Comparison of ENCODE assay signal across 22 cellular contexts in the genomic region with DNA sequence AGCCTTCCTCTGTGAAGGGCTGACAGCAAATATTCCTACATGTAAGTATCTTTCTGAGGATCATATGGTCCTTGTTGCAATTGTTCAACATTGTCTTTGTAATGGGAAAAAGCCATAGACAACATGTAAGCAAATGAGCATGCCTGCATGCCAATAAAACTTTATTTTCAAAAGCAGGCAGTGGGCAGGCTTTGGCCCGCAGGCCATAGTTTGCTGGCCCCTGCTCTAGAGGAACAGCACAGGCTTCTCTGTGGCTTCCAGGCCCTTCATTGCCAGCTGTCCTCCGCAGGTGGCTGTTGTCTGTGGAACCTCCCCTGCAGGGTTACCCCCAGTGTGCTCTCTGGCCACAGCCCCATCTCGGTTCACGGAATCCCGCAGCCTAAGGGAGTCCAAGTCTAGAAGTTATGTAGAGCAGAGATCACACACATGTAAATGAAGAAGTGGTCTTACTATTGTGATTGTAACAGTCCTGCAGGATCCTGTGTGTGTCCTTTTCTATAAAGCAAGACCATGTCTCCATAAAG. TPM values are rescaled to one million over a fixed set of nuclear protein-coding genes. Genes with fewer than 3 reads are reported as not detected.
A peak's percentile ranks its signal among the peaks of the same experiment; 100 is the strongest.
DNase-seq lines count a peak whose midpoint lies in the region; ATAC-seq, FAIRE-seq and TF ChIP-seq lines count a peak whose summit lies in the region.
"Had no signal": no experiment of that assay in that cellular context is flagged by ENCODE, and none has a peak within 500 bp of the region (broad histone marks: within the 10 kb centered on the region; RNA-seq: fewer than 3 reads in every experiment).

No MANE protein-coding gene starts in this region.

- no peak overlapping the region for H3K9ac ChIP-seq in K562 (ENCODE audit: insufficient read depth in 1 of 2, low read depth in 2 of 2, low read length in 2 of 2)
- H3K9ac ChIP-seq: GM23248 had no signal

- H3K36me3 ChIP-seq in GM23338 (ENCODE audit: insufficient read depth) (no peaks in the 10 kb centered on the region), H7 (replicated peaks; ENCODE audit: control insufficient read depth, insufficient read depth, low read length) (no peaks in the 10 kb centered on the region), K562 (ENCODE audit: control insufficient read depth, insufficient read depth, low read length) (no peaks in the 10 kb centered on the region), spleen (no peaks in the 10 kb centered on the region)
- H3K36me3 ChIP-seq: HAP-1 had no signal

- H3K27ac Mint-ChIP-seq in GM23338 = no peak overlapping the region
- H3K27ac Mint-ChIP-seq: CD4-positive, alpha-beta memory T cell had no signal

- H3K4me2 ChIP-seq in GM23338 (no peak overlapping the region), K562 (ENCODE audit: insufficient read depth, low read length) (no peak overlapping the region)

- H2AFZ ChIP-seq in GM23338 (no peak overlapping the region), K562 (ENCODE audit: low read depth, low read length) (no peak overlapping the region)
- H2AFZ ChIP-seq: GM23248 had no signal

- H3K4me3 ChIP-seq in GM23338 (no peak overlapping the region), H7 (ENCODE audit: insufficient read depth, low read depth, low read length) (no peak overlapping the region), K562 (no peak overlapping the region), spleen (no peak overlapping the region), coronary artery (no peak overlapping the region)
- H3K4me3 ChIP-seq: GM23248, HAP-1 had no signal

- WGBS in K562 (ENCODE audit: insufficient coverage, low coverage, missing lambda C conversion rate) = 4% methylated on average over 5 of the region's 5 CpGs
- WGBS in spleen, 5 donors = 89 to 100% (median 94%) methylated on average over 5 of the region's 5 CpGs

- in situ Hi-C loops in K562 (cut with MboI) = no loop called here

- H3K27me3 ChIP-seq in GM23338 (ENCODE audit: insufficient read depth) (no peaks in the 10 kb centered on the region), H7 (ENCODE audit: control insufficient read depth, insufficient read depth, low read length) (peaks cover 2% of the 10 kb centered on the region; the same call in 1 of the 2 replicates), K562 (ENCODE audit: control insufficient read depth in 2 of 2, insufficient read depth in 2 of 2, low read length in 2 of 2) (peaks cover 38 to 63% of the 10 kb centered on the region in 2 experiments), spleen (replicated peaks in 1 of 7) (peaks cover 0 to 20% (median 0%) of the 10 kb centered on the region in 7 donors)

- peak; percentile 37 for ATAC-seq in GM23338
- ATAC-seq in K562 = no peak
- ATAC-seq in HG02798 (IDR thresholded peaks at IDR 0.05; ENCODE audit: poor library complexity, unreplicated experiment) = no peak

- H3K79me2 ChIP-seq in GM23338 (replicated peaks; ENCODE audit: insufficient read depth) = no peaks in the 10 kb centered on the region
- no peaks in the 10 kb centered on the region for H3K79me2 ChIP-seq in K562 (ENCODE audit: control insufficient read depth, insufficient read depth, low read length)

- no peaks in the 10 kb centered on the region for H4K20me1 ChIP-seq in GM23338 (replicated peaks; ENCODE audit: insufficient read depth)
- peaks cover 18% of the 10 kb centered on the region for H4K20me1 ChIP-seq in K562 (replicated peaks; ENCODE audit: control insufficient read depth, insufficient read depth, low read length)

- H3K27ac ChIP-seq in GM23338 (ENCODE audit: low read depth) (no peak overlapping the region), K562 (ENCODE audit: extremely low read depth, low read depth, low read length) (no peak overlapping the region), spleen (no peak overlapping the region), coronary artery (no peak overlapping the region)
- H3K27ac ChIP-seq: GM23248 had no signal

- no peak for DNase-seq in GM23338 (ENCODE audit: low spot score)
- peak; percentile 62 for DNase-seq in H7
- no peak for DNase-seq in K562 (ENCODE audit: extremely low read depth in 1 of 4, low spot score in 3 of 4)
- DNase-seq in spleen = peak; percentile 19
- no peak for DNase-seq in coronary artery (ENCODE audit: low spot score)
- no peak for DNase-seq in NAMALWA (ENCODE audit: low spot score)
- DNase-seq in UCSD-AML1 (lab: John Stamatoyannopoulos, UW; ENCODE audit: unreplicated experiment) = no peak
- DNase-seq: C1 segment of cervical spinal cord; Calu3; CD4-positive, alpha-beta memory T cell; COR-L47; DND-41; GM23248 had no signal

- no peak for TF ChIP-seq EP300 in K562 (IDR thresholded peaks at IDR 0.05; ENCODE audit: low read length)

- H3K27me3 Mint-ChIP-seq in GM23338 (ENCODE audit: insufficient read depth, low read depth, poor library complexity) = peaks cover 20% of the 10 kb centered on the region

- FAIRE-seq in K562 (lab: Jason Lieb, UNC) = no peak
- FAIRE-seq: G401.6, GM12892, GM19239 had no signal

- no peak for TF ChIP-seq POLR2A in K562 (conservative IDR thresholded peaks at IDR 0.05)
- no peak for TF ChIP-seq POLR2A in spleen (IDR thresholded peaks at IDR 0.05)

- intact Hi-C loops in K562 (cut with micrococcal nuclease) = no loop called here
- intact Hi-C loops in spleen (cut with DNase I; ENCODE audit: low total_unique reads) = no loop called here

- H3K36me3 Mint-ChIP-seq in GM23338 (ENCODE audit: low read depth) = no peaks in the 10 kb centered on the region
- H3K36me3 Mint-ChIP-seq: CD4-positive, alpha-beta memory T cell had no signal

- BruUV-seq in K562 (replicated peaks; lab: Mats Ljungman, UMichigan) = no TSS peak

- H3K9me3 ChIP-seq in K562 (replicated peaks; ENCODE audit: control insufficient read depth, insufficient read depth, low read depth, low read length) = no peaks in the 10 kb centered on the region
- H3K9me3 ChIP-seq in spleen = no peaks in the 10 kb centered on the region
- H3K9me3 ChIP-seq: HAP-1 had no signal

- CTCF ChIA-PET in K562 (lab: Yijun Ruan, JAX; ENCODE audit: low intra/inter-chr PET ratio) = no interaction called here

- H3K9me3 Mint-ChIP-seq in GM23338 = peaks cover 2% of the 10 kb centered on the region; the same call in 2 of the 3 replicates
- H3K9me3 Mint-ChIP-seq: CD4-positive, alpha-beta memory T cell had no signal

- TF ChIP-seq RAD21 in K562 (CRISPR knock-in tag; conservative IDR thresholded peaks at IDR 0.05 in 1 of 2, IDR thresholded peaks at IDR 0.05 in 1 of 2) = no peak

- POLR2A ChIA-PET in K562 (lab: Yijun Ruan, JAX) = interaction anchor here (0.5 kb wide), 1 partner anchor 118 kb away, joined by 3 read pairs; no protein-coding TSS in a partner anchor

- H3K4me1 Mint-ChIP-seq in GM23338 = peaks cover 25% of the 10 kb centered on the region

- no peaks in the 10 kb centered on the region for H3K9me2 ChIP-seq in GM23338 (ENCODE audit: insufficient read depth)

- H3F3A ChIP-seq in GM23338 (replicated peaks; ENCODE audit: low read depth) = no peaks in the 10 kb centered on the region

- H3K9me1 ChIP-seq in K562 (ENCODE audit: control insufficient read depth, insufficient read depth, low read length) = peaks cover 2% of the 10 kb centered on the region

- no peak overlapping the region for H3K4me3 Mint-ChIP-seq in GM23338
- H3K4me3 Mint-ChIP-seq: CD4-positive, alpha-beta memory T cell had no signal

- H3K4me1 ChIP-seq in GM23338 (ENCODE audit: insufficient read depth) (peaks cover 10% of the 10 kb centered on the region), K562 (replicated peaks in 1 of 2; ENCODE audit: control insufficient read depth in 2 of 2, insufficient read depth in 2 of 2, low read length in 2 of 2) (no peaks in the 10 kb centered on the region; a peak in 1 of 5 replicates), spleen (no peaks in the 10 kb centered on the region)
- H3K4me1 ChIP-seq: HAP-1 had no signal

- TF ChIP-seq CTCF in GM23338 (conservative IDR thresholded peaks at IDR 0.05; ENCODE audit: low read depth in 2 of 2) (no peak), K562 (IDR thresholded peaks at IDR 0.05 in 2 of 3, conservative IDR thresholded peaks at IDR 0.05 in 1 of 3; ENCODE audit: insufficient read depth in 2 of 3, low read depth in 1 of 3, low read length in 3 of 3) (no peak), spleen (IDR thresholded peaks at IDR 0.05 in 8 of 11, conservative IDR thresholded peaks at IDR 0.05 in 3 of 11) (no peak), coronary artery (IDR thresholded peaks at IDR 0.05) (no peak)

RNA-seq across cellular contexts. Expression of gene UNC93A, which starts 9.8 kb away (rescaled TPM):
- total RNA-seq in GM23338 (2014; rRNA removed; shearing (Covaris generic)) = 0.28 TPM in 1 of 2 replicates, not detected in the other
- polyA plus RNA-seq in GM23338 (2016; fragmentation: Nextera tagmentation; extraction: Ambion mirVana) = 0.18 and 0.47 TPM in 2 replicates
- 2.0 and 2.5 TPM in 2 replicates for total RNA-seq in H7 (2014; rRNA removed; shearing (Covaris generic))
- not detected in 2 replicates for total RNA-seq in K562 (2011; cell fraction: chromatin; rRNA removed; ENCODE audit: low replicate concordance)
- total RNA-seq in K562 (2011; cell fraction: nucleolus; rRNA removed) = not detected in 2 replicates
- total RNA-seq in K562 (2011; cell fraction: nucleoplasm; rRNA removed) = not detected in 2 replicates
- not detected in 2 replicates for total RNA-seq in K562 (2014; rRNA removed)
- not detected in 2 replicates for total RNA-seq in K562 (2014; rRNA removed; fragmentation: Illumina TruSeq; extraction: Trizol)
- total RNA-seq in K562 (2015; rRNA removed; fragmentation: Illumina TruSeq; extraction: Trizol) = not detected in 2 replicates
- not detected in 2 replicates for total RNA-seq in K562 (2021)
- not detected in 2 replicates for polyA plus RNA-seq in K562 (2011; rRNA removed)
- polyA plus RNA-seq in K562 (2011; cell fraction: cytosol; rRNA removed) = not detected in 2 replicates
- not detected in 2 replicates for polyA plus RNA-seq in K562 (2011; cell fraction: nucleus; rRNA removed)
- polyA plus RNA-seq in K562 (2012) = not detected in 2 replicates
- not detected in 2 replicates for polyA plus RNA-seq in K562 (2014; fragmentation: Illumina TruSeq; extraction: Trizol)
- not detected for polyA plus RNA-seq in K562 (2014; fragmentation: Nextera tagmentation; extraction: Ambion mirVana)
- polyA plus RNA-seq in K562 (2014; rRNA removed) = not detected in 2 replicates
- polyA minus RNA-seq in K562 (2011; rRNA and poly(A)+ RNA removed) = not detected in 2 replicates
- not detected in 2 replicates for polyA minus RNA-seq in K562 (2011; cell fraction: cytosol; rRNA and poly(A)+ RNA removed)
- polyA minus RNA-seq in K562 (2011; cell fraction: nucleus; rRNA and poly(A)+ RNA removed) = not detected in 2 replicates
- total RNA-seq in spleen = not detected
- not detected for polyA plus RNA-seq in spleen
- total RNA-seq: A172; A673; Calu3; CD4-positive, alpha-beta memory T cell; GM23248; H4 had no signal
- polyA plus RNA-seq: BJ; CD4-positive, alpha-beta memory T cell; GM23248 had no signal

RNA-seq across cellular contexts. Expression of gene TTLL2, which starts 23.9 kb away (rescaled TPM):
- not detected in 2 replicates for total RNA-seq in GM23338 (2014; rRNA removed; shearing (Covaris generic))
- polyA plus RNA-seq in GM23338 (2016; fragmentation: Nextera tagmentation; extraction: Ambion mirVana) (0.14 TPM in 1 of 2 replicates, not detected in the other), K562 (2011; rRNA removed) (not detected in 2 replicates), K562 (2014; fragmentation: Illumina TruSeq; extraction: Trizol) (not detected in 2 replicates), K562 (2014; fragmentation: Nextera tagmentation; extraction: Ambion mirVana) (not detected), K562 (2014; rRNA removed) (not detected in 2 replicates), spleen (not detected)
- 0.07 TPM in 1 of 2 replicates, not detected in the other for total RNA-seq in H7 (2014; rRNA removed; shearing (Covaris generic))
- not detected in 2 replicates for total RNA-seq in K562 (2011; cell fraction: chromatin; rRNA removed; ENCODE audit: low replicate concordance)
- total RNA-seq in K562 (2011; cell fraction: nucleolus; rRNA removed) = not detected in 2 replicates
- total RNA-seq in K562 (2011; cell fraction: nucleoplasm; rRNA removed) = not detected in 2 replicates
- total RNA-seq in K562 (2014; rRNA removed) (not detected in 2 replicates), K562 (2014; rRNA removed; fragmentation: Illumina TruSeq; extraction: Trizol) (not detected in 2 replicates), K562 (2015; rRNA removed; fragmentation: Illumina TruSeq; extraction: Trizol) (not detected in 2 replicates), K562 (2021) (not detected in 2 replicates), spleen (not detected)
- not detected in 2 replicates for polyA plus RNA-seq in K562 (2011; cell fraction: cytosol; rRNA removed)
- not detected in 2 replicates for polyA plus RNA-seq in K562 (2011; cell fraction: nucleus; rRNA removed)
- polyA plus RNA-seq in K562 (2012) = not detected in 2 replicates
- polyA minus RNA-seq in K562 (2011; rRNA and poly(A)+ RNA removed) = not detected in 2 replicates
- polyA minus RNA-seq in K562 (2011; cell fraction: cytosol; rRNA and poly(A)+ RNA removed) = not detected in 2 replicates
- polyA minus RNA-seq in K562 (2011; cell fraction: nucleus; rRNA and poly(A)+ RNA removed) = not detected in 2 replicates
- total RNA-seq: A172; A673; Calu3; CD4-positive, alpha-beta memory T cell; GM23248; H4 had no signal
- polyA plus RNA-seq: BJ, GM23248 had no signal

Comparison
In these comparisons a context has a peak if more than half of its experiments do, and no peak if none do; other contexts are left out.
1. DNase-seq: peak in H7 (single experiment) and spleen (single experiment); none in GM23338 (single experiment), K562 (0 of 4), coronary artery (single experiment), NAMALWA (single experiment) and UCSD-AML1 (single experiment).